ENCODE assay signal across 8 cellular contexts in the genomic region with DNA sequence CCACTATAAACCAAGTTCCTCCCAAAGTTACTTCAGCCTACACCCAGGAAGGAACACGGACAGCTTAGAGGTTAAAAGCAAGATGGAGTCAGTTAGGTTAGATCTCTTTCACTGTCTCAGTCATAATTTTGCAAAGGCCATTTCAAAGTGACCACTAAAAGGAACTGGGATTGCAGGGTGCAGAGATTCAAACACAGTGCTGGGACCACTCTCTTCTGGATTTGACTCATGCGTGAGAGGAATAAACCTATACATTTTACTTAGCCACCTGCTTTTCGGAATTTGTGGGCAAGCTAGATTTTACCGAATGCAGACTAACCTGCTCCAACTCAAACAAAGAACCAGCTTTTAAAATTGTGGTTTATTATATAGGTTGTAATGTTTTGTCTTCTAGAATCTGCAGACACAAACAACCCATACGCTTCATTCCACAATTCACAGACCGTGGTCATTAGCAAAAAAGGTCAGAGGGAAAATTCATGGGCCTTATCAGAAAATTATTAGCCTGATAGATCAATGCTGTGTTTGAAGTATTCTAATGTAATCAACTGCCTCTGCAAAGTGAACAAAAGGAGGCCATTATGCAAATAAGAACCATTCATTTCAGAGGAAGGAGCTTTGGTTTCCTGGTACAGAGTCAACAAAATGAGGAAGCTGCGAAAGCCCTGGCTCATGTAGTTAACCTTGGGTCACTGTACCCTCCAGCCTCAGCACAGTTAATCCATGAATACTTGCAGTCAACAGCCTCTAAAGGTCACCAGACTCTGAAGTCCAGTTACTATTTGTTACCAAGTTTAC.
DNase-seq lines count a peak whose midpoint lies in the region; ATAC-seq and TF ChIP-seq lines count a peak whose summit lies in the region.

No MANE protein-coding gene starts in this region.

- no peak overlapping the region for H3K4me2 ChIP-seq in hepatocyte

- H3K27me3 ChIP-seq in hepatocyte (no peaks in the 10 kb centered on the region), H7 (ENCODE audit: control insufficient read depth, insufficient read depth, low read length) (no peaks in the 10 kb centered on the region)

- H3K9me3 ChIP-seq in hepatocyte (ENCODE audit: low read depth) = no peaks in the 10 kb centered on the region

- H3K4me3 ChIP-seq in hepatocyte = no peak overlapping the region
- no peak overlapping the region for H3K4me3 ChIP-seq in H7 (ENCODE audit: insufficient read depth, low read depth, low read length)

- H3K36me3 ChIP-seq in hepatocyte (replicated peaks; ENCODE audit: insufficient read depth, low read depth) = no peaks in the 10 kb centered on the region
- H3K36me3 ChIP-seq in H7 (replicated peaks; ENCODE audit: control insufficient read depth, insufficient read depth, low read length) = no peaks in the 10 kb centered on the region

- H3K27ac ChIP-seq in hepatocyte = peak overlapping the region; percentile 53

- TF ChIP-seq POLR2A in GM18505 (IDR thresholded peaks at IDR 0.05; ENCODE audit: borderline replicate concordance, extremely low read depth, insufficient read depth, insufficient read length) = no peak

- 70% methylated on average over 7 of the region's 7 CpGs for WGBS in hepatocyte (ENCODE audit: low lambda C conversion rate, missing lambda C conversion rate)

- no peaks in the 10 kb centered on the region for H4K20me1 ChIP-seq in hepatocyte (ENCODE audit: insufficient read depth, poor library complexity, severe bottlenecking)

- H3K4me1 ChIP-seq in hepatocyte (ENCODE audit: insufficient read depth) = peaks cover 9% of the 10 kb centered on the region

- H3K79me2 ChIP-seq in hepatocyte = no peaks in the 10 kb centered on the region

- no peak for TF ChIP-seq CTCF in hepatocyte (IDR thresholded peaks at IDR 0.05; ENCODE audit: poor library complexity)

- ATAC-seq in GM18505 (IDR thresholded peaks at IDR 0.05; ENCODE audit: unreplicated experiment) (peak; percentile 53), GM21786 (IDR thresholded peaks at IDR 0.05; ENCODE audit: unreplicated experiment) (peak; percentile 63)

- DNase-seq in NCI-H526 (lab: John Stamatoyannopoulos, UW) = peak; percentile 66 to 72
- peak; percentile 61 for DNase-seq in hepatocyte (ENCODE audit: low spot score)
- no peak for DNase-seq in H7
- no peak for DNase-seq in NCI-H128 (lab: John Stamatoyannopoulos, UW; ENCODE audit: unreplicated experiment)
- no peak for DNase-seq in NCI-H2107 treated with DMSO at 0.1 percent for 48 hours (lab: John Stamatoyannopoulos, UW; ENCODE audit: unreplicated experiment)
- no peak for DNase-seq in stimulated activated CD4-positive, alpha-beta T cell treated with anti-CD3 and anti-CD28 coated beads, Interleukin-2, amount 100 ng/mL, for 48 hours

- no peaks in the 10 kb centered on the region for H3K9me2 ChIP-seq in hepatocyte (replicated peaks; ENCODE audit: insufficient read depth)

- no peak overlapping the region for H2AFZ ChIP-seq in hepatocyte

Comparison
In these comparisons a context has a peak if more than half of its experiments do, and no peak if none do; other contexts are left out.
1. DNase-seq: peak in NCI-H526 (2 of 2) and hepatocyte (single experiment); none in H7 (single experiment), NCI-H128 (single experiment), NCI-H2107 treated with DMSO at 0.1 percent for 48 hours (single experiment) and stimulated activated CD4-positive, alpha-beta T cell treated with anti-CD3 and anti-CD28 coated beads, Interleukin-2, amount 100 ng/mL, for 48 hours (0 of 2).